In genomic region chr21:43789276-43790052, GRCh38 we compare ENCODE assay signal across 1 cellular context.
TF ChIP-seq lines count a peak whose summit lies in the region.

A gene with protein sequence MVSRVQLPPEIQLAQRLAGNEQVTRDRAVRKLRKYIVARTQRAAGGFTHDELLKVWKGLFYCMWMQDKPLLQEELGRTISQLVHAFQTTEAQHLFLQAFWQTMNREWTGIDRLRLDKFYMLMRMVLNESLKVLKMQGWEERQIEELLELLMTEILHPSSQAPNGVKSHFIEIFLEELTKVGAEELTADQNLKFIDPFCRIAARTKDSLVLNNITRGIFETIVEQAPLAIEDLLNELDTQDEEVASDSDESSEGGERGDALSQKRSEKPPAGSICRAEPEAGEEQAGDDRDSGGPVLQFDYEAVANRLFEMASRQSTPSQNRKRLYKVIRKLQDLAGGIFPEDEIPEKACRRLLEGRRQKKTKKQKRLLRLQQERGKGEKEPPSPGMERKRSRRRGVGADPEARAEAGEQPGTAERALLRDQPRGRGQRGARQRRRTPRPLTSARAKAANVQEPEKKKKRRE (plus strand): TSS chr21:43789577. CDS start chr21:43789630, 53 bp downstream.

TF ChIP-seq in HepG2, 621 proteins besides CTCF, POLR2A, EP300 and RAD21 (continued from another document and continues in another):
- TF ChIP-seq IKZF5 (CRISPR knock-in tag; IDR thresholded peaks at IDR 0.05) (no peak; the same call in 1 of the 2 replicates), ZBTB42 (CRISPR knock-in tag; IDR thresholded peaks at IDR 0.05) (no peak), ZNF776 (CRISPR knock-in tag; IDR thresholded peaks at IDR 0.05) (peak; percentile 65; the same call in 1 of the 2 replicates), SRY (CRISPR knock-in tag; IDR thresholded peaks at IDR 0.05) (peak; percentile 46; the same call in 1 of the 2 replicates), FUBP1 (CRISPR knock-in tag; IDR thresholded peaks at IDR 0.05; ENCODE audit: borderline replicate concordance) (no peak), ZSCAN21 (CRISPR knock-in tag; IDR thresholded peaks at IDR 0.05; ENCODE audit: borderline replicate concordance) (peak; percentile 82; the same call in 1 of the 2 replicates), AHR (CRISPR knock-in tag; IDR thresholded peaks at IDR 0.05) (no peak), MEIS2 (CRISPR knock-in tag; IDR thresholded peaks at IDR 0.05) (peak; percentile 89; the same call in 1 of the 2 replicates), ZNF788 (CRISPR knock-in tag; IDR thresholded peaks at IDR 0.05; ENCODE audit: borderline replicate concordance) (peak; percentile 59; the same call in 1 of the 2 replicates), HOXA3 (CRISPR knock-in tag; IDR thresholded peaks at IDR 0.05) (peak; percentile 98), CENPBD1 (CRISPR knock-in tag; IDR thresholded peaks at IDR 0.05; ENCODE audit: borderline replicate concordance, low read depth) (no peak), ATRX (CRISPR knock-in tag; IDR thresholded peaks at IDR 0.05; ENCODE audit: borderline replicate concordance) (no peak), ZNF12 (CRISPR knock-in tag; IDR thresholded peaks at IDR 0.05) (peak; percentile 31; the same call in 1 of the 2 replicates), XBP1 (CRISPR knock-in tag; IDR thresholded peaks at IDR 0.05) (no peak), MED1 (CRISPR knock-in tag; IDR thresholded peaks at IDR 0.05) (peak; percentile 90), ZSCAN25 (CRISPR knock-in tag; IDR thresholded peaks at IDR 0.05) (peak; percentile 55; the same call in 1 of the 2 replicates), ZKSCAN5 (CRISPR knock-in tag; IDR thresholded peaks at IDR 0.05) (no peak), GPN1 (CRISPR knock-in tag; IDR thresholded peaks at IDR 0.05; ENCODE audit: borderline replicate concordance) (no peak; the same call in 1 of the 2 replicates), FOXA3 (CRISPR knock-in tag; IDR thresholded peaks at IDR 0.05) (peak; percentile 60; the same call in 1 of the 2 replicates), NFE2L2 (IDR thresholded peaks at IDR 0.05; ENCODE audit: low read length) (no peak), ZFP90 (CRISPR knock-in tag; IDR thresholded peaks at IDR 0.05; ENCODE audit: borderline replicate concordance) (no peak; the same call in 1 of the 2 replicates), HIVEP1 (CRISPR knock-in tag; IDR thresholded peaks at IDR 0.05) (peak; percentile 2; the same call in 1 of the 2 replicates), ZFP41 (CRISPR knock-in tag; IDR thresholded peaks at IDR 0.05; ENCODE audit: borderline replicate concordance) (no peak), SMAD9 (CRISPR knock-in tag; IDR thresholded peaks at IDR 0.05) (no peak), SMARCE1 (IDR thresholded peaks at IDR 0.05; ENCODE audit: borderline replicate concordance) (no peak), KAT2B (IDR thresholded peaks at IDR 0.05; ENCODE audit: borderline replicate concordance, low read depth, low read length) (no peak), ZNF501 (CRISPR knock-in tag; IDR thresholded peaks at IDR 0.05) (no peak; the same call in 1 of the 2 replicates), RBAK (CRISPR knock-in tag; IDR thresholded peaks at IDR 0.05) (no peak), MAFF (IDR thresholded peaks at IDR 0.05; ENCODE audit: low read depth, low read length) (no peak), ZNF205 (CRISPR knock-in tag; IDR thresholded peaks at IDR 0.05) (no peak), KDM5A (IDR thresholded peaks at IDR 0.05; ENCODE audit: borderline replicate concordance, low read length) (peak; percentile 83), MYC (CRISPR knock-in tag; IDR thresholded peaks at IDR 0.05; ENCODE audit: borderline replicate concordance) (peak; percentile 98), KMT2B (CRISPR knock-in tag; IDR thresholded peaks at IDR 0.05) (peak; percentile 75), ETV5 (CRISPR knock-in tag; IDR thresholded peaks at IDR 0.05; ENCODE audit: borderline replicate concordance) (peak; percentile 13; the same call in 1 of the 2 replicates), PHF5A (CRISPR knock-in tag; IDR thresholded peaks at IDR 0.05; ENCODE audit: low read depth, unreplicated experiment) (peak; percentile 91), ZNF383 (CRISPR knock-in tag; IDR thresholded peaks at IDR 0.05; ENCODE audit: borderline replicate concordance) (0 out of 2 replicates have a peak, but pooled peaks have one; percentile 45)
- TF ChIP-seq, protein P1, sequence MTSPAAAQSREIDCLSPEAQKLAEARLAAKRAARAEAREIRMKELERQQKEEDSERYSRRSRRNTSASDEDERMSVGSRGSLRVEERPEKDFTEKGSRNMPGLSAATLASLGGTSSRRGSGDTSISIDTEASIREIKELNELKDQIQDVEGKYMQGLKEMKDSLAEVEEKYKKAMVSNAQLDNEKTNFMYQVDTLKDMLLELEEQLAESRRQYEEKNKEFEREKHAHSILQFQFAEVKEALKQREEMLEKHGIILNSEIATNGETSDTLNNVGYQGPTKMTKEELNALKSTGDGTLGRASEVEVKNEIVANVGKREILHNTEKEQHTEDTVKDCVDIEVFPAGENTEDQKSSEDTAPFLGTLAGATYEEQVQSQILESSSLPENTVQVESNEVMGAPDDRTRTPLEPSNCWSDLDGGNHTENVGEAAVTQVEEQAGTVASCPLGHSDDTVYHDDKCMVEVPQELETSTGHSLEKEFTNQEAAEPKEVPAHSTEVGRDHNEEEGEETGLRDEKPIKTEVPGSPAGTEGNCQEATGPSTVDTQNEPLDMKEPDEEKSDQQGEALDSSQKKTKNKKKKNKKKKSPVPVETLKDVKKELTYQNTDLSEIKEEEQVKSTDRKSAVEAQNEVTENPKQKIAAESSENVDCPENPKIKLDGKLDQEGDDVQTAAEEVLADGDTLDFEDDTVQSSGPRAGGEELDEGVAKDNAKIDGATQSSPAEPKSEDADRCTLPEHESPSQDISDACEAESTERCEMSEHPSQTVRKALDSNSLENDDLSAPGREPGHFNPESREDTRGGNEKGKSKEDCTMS (CRISPR knock-in tag; conservative IDR thresholded peaks at IDR 0.05), result no peak
- TF ChIP-seq, protein P2, sequence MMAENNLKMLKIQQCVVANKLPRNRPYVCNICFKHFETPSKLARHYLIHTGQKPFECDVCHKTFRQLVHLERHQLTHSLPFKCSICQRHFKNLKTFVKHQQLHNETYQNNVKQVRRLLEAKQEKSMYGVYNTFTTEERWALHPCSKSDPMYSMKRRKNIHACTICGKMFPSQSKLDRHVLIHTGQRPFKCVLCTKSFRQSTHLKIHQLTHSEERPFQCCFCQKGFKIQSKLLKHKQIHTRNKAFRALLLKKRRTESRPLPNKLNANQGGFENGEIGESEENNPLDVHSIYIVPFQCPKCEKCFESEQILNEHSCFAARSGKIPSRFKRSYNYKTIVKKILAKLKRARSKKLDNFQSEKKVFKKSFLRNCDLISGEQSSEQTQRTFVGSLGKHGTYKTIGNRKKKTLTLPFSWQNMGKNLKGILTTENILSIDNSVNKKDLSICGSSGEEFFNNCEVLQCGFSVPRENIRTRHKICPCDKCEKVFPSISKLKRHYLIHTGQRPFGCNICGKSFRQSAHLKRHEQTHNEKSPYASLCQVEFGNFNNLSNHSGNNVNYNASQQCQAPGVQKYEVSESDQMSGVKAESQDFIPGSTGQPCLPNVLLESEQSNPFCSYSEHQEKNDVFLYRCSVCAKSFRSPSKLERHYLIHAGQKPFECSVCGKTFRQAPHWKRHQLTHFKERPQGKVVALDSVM (CRISPR knock-in tag; IDR thresholded peaks at IDR 0.05), result peak; percentile 56; the same call in 1 of the 2 replicates
- TF ChIP-seq, protein P3, sequence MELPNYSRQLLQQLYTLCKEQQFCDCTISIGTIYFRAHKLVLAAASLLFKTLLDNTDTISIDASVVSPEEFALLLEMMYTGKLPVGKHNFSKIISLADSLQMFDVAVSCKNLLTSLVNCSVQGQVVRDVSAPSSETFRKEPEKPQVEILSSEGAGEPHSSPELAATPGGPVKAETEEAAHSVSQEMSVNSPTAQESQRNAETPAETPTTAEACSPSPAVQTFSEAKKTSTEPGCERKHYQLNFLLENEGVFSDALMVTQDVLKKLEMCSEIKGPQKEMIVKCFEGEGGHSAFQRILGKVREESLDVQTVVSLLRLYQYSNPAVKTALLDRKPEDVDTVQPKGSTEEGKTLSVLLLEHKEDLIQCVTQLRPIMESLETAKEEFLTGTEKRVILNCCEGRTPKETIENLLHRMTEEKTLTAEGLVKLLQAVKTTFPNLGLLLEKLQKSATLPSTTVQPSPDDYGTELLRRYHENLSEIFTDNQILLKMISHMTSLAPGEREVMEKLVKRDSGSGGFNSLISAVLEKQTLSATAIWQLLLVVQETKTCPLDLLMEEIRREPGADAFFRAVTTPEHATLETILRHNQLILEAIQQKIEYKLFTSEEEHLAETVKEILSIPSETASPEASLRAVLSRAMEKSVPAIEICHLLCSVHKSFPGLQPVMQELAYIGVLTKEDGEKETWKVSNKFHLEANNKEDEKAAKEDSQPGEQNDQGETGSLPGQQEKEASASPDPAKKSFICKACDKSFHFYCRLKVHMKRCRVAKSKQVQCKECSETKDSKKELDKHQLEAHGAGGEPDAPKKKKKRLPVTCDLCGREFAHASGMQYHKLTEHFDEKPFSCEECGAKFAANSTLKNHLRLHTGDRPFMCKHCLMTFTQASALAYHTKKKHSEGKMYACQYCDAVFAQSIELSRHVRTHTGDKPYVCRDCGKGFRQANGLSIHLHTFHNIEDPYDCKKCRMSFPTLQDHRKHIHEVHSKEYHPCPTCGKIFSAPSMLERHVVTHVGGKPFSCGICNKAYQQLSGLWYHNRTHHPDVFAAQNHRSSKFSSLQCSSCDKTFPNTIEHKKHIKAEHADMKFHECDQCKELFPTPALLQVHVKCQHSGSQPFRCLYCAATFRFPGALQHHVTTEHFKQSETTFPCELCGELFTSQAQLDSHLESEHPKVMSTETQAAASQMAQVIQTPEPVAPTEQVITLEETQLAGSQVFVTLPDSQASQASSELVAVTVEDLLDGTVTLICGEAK (IDR thresholded peaks at IDR 0.05), result no peak
- TF ChIP-seq, protein P3 (CRISPR knock-in tag; IDR thresholded peaks at IDR 0.05), result no peak; the same call in 1 of the 2 replicates
- TF ChIP-seq, protein P4, sequence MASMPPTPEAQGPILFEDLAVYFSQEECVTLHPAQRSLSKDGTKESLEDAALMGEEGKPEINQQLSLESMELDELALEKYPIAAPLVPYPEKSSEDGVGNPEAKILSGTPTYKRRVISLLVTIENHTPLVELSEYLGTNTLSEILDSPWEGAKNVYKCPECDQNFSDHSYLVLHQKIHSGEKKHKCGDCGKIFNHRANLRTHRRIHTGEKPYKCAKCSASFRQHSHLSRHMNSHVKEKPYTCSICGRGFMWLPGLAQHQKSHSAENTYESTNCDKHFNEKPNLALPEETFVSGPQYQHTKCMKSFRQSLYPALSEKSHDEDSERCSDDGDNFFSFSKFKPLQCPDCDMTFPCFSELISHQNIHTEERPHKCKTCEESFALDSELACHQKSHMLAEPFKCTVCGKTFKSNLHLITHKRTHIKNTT (CRISPR knock-in tag; IDR thresholded peaks at IDR 0.05), result no peak
